ENCODE assay signal across 1 cellular context in the genomic region with DNA sequence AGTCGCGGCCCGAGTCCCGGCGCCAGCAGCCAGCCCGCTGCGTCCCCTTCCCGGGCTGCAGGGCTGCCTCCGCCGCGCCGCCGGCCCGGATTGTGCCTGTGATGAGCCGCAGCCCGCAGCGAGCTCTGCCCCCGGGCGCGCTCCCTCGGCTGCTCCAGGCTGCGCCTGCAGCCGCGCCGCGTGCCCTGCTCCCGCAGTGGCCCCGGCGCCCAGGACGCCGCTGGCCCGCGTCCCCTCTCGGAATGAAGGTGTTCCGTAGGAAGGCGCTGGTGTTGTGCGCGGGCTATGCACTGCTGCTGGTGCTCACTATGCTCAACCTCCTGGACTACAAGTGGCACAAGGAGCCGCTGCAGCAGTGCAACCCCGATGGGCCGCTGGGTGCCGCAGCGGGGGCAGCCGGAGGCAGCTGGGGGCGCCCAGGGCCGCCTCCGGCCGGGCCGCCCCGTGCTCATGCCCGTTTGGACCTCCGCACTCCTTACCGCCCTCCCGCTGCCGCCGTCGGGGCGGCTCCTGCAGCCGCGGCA.
TF ChIP-seq lines count a peak whose summit lies in the region.

No MANE protein-coding gene starts in this region.

TF ChIP-seq in K562, 482 proteins besides CTCF, POLR2A, EP300 and RAD21 (continued from another document):
- TF ChIP-seq GTF3C2 (IDR thresholded peaks at IDR 0.05; ENCODE audit: borderline replicate concordance, extremely low read depth, insufficient read length) (peak; percentile 11), PHF8 (IDR thresholded peaks at IDR 0.05; ENCODE audit: borderline replicate concordance, low read length) (0 out of 2 replicates have a peak, but pooled peaks have one; percentile 4), RFX1 (IDR thresholded peaks at IDR 0.05) (no peak), RBBP5 (IDR thresholded peaks at IDR 0.05; ENCODE audit: borderline replicate concordance, insufficient read depth, low read length, poor library complexity, severe bottlenecking) (peak; percentile 50), PHB2 (IDR thresholded peaks at IDR 0.05; ENCODE audit: low read depth) (no peak), FOXM1 (IDR thresholded peaks at IDR 0.05; ENCODE audit: low read depth) (no peak), FOXM1 (CRISPR knock-in tag; IDR thresholded peaks at IDR 0.05; ENCODE audit: low read depth) (peak; percentile 32; the same call in 1 of the 2 replicates), ZNF175 (CRISPR knock-in tag; IDR thresholded peaks at IDR 0.05; ENCODE audit: low read depth) (no peak), HDAC6 (IDR thresholded peaks at IDR 0.05; ENCODE audit: low read depth, low read length) (0 out of 2 replicates have a peak, but pooled peaks have one; percentile 55), BRF1 (IDR thresholded peaks at IDR 0.05; ENCODE audit: borderline replicate concordance, extremely low read depth, insufficient read length) (no peak), ZNF395 (CRISPR knock-in tag; IDR thresholded peaks at IDR 0.05) (0 out of 2 replicates have a peak, but pooled peaks have one; percentile 2), SMAD4 (CRISPR knock-in tag; conservative IDR thresholded peaks at IDR 0.05) (no peak), RBM25 (IDR thresholded peaks at IDR 0.05; ENCODE audit: low read depth, low read length, severe bottlenecking) (peak; percentile 76), ZNF408 (CRISPR knock-in tag; IDR thresholded peaks at IDR 0.05; ENCODE audit: low read depth) (no peak), ZNF224 (CRISPR knock-in tag; IDR thresholded peaks at IDR 0.05) (no peak), GATAD2B (IDR thresholded peaks at IDR 0.05; ENCODE audit: borderline replicate concordance) (0 out of 2 replicates have a peak, but pooled peaks have one; percentile 35), ZFP36 (IDR thresholded peaks at IDR 0.05; ENCODE audit: low read depth, low read length, partially characterized antibody) (peak; percentile 92), NUFIP1 (IDR thresholded peaks at IDR 0.05; ENCODE audit: partially characterized antibody) (no peak), MAZ (CRISPR knock-in tag; conservative IDR thresholded peaks at IDR 0.05 in 1 of 2, IDR thresholded peaks at IDR 0.05 in 1 of 2) (peak in 1 of 2 experiments; percentile 5; a peak in 1 of 4 replicates), L3MBTL2 (IDR thresholded peaks at IDR 0.05) (peak; percentile 44; the same call in 1 of the 2 replicates), MIER1 (IDR thresholded peaks at IDR 0.05; ENCODE audit: low read depth) (no peak), SIN3B (IDR thresholded peaks at IDR 0.05; ENCODE audit: low read depth) (0 out of 2 replicates have a peak, but pooled peaks have one; percentile 38)
- TF ChIP-seq, protein P1, sequence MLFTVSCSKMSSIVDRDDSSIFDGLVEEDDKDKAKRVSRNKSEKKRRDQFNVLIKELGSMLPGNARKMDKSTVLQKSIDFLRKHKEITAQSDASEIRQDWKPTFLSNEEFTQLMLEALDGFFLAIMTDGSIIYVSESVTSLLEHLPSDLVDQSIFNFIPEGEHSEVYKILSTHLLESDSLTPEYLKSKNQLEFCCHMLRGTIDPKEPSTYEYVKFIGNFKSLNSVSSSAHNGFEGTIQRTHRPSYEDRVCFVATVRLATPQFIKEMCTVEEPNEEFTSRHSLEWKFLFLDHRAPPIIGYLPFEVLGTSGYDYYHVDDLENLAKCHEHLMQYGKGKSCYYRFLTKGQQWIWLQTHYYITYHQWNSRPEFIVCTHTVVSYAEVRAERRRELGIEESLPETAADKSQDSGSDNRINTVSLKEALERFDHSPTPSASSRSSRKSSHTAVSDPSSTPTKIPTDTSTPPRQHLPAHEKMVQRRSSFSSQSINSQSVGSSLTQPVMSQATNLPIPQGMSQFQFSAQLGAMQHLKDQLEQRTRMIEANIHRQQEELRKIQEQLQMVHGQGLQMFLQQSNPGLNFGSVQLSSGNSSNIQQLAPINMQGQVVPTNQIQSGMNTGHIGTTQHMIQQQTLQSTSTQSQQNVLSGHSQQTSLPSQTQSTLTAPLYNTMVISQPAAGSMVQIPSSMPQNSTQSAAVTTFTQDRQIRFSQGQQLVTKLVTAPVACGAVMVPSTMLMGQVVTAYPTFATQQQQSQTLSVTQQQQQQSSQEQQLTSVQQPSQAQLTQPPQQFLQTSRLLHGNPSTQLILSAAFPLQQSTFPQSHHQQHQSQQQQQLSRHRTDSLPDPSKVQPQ (CRISPR knock-in tag; IDR thresholded peaks at IDR 0.05; ENCODE audit: borderline replicate concordance): no peak
